In genomic region chr11:64331569-64332371, GRCh38 we compare ENCODE assay signal across 1 cellular context.
TF ChIP-seq lines count a peak whose summit lies in the region.

No MANE protein-coding gene starts in this region.

TF ChIP-seq in HepG2, 621 proteins besides CTCF, POLR2A, EP300 and RAD21 (continued from another document and continues in another):
- 0 out of 2 replicates have a peak, but pooled peaks have one; percentile 16 for TF ChIP-seq NCOA2 (CRISPR knock-in tag; IDR thresholded peaks at IDR 0.05)
- peak; percentile 64; the same call in 1 of the 2 replicates for TF ChIP-seq FOSL2 (CRISPR knock-in tag; IDR thresholded peaks at IDR 0.05)
- no peak for TF ChIP-seq MAFG (CRISPR knock-in tag; IDR thresholded peaks at IDR 0.05)
- TF ChIP-seq SETDB1 (CRISPR knock-in tag; IDR thresholded peaks at IDR 0.05; ENCODE audit: borderline replicate concordance): no peak
- no peak for TF ChIP-seq ZNF615 (CRISPR knock-in tag; IDR thresholded peaks at IDR 0.05; ENCODE audit: borderline replicate concordance)
- 0 out of 2 replicates have a peak, but pooled peaks have one; percentile 31 for TF ChIP-seq HDAC2 (CRISPR knock-in tag; IDR thresholded peaks at IDR 0.05)
- no peak for TF ChIP-seq ZNF3 (CRISPR knock-in tag; IDR thresholded peaks at IDR 0.05)
- no peak for TF ChIP-seq SIX1 (CRISPR knock-in tag; IDR thresholded peaks at IDR 0.05; ENCODE audit: borderline replicate concordance)
- no peak for TF ChIP-seq PITX1 (CRISPR knock-in tag; IDR thresholded peaks at IDR 0.05)
- TF ChIP-seq ZNF550 (CRISPR knock-in tag; IDR thresholded peaks at IDR 0.05; ENCODE audit: borderline replicate concordance): no peak
- TF ChIP-seq ATF7 (IDR thresholded peaks at IDR 0.05): 0 out of 2 replicates have a peak, but pooled peaks have one; percentile 19
- TF ChIP-seq ATF7 (CRISPR knock-in tag; IDR thresholded peaks at IDR 0.05): no peak
- no peak for TF ChIP-seq MAFF (IDR thresholded peaks at IDR 0.05; ENCODE audit: low read depth, low read length)
- 0 out of 2 replicates have a peak, but pooled peaks have one; percentile 39 for TF ChIP-seq GATAD2A (CRISPR knock-in tag; IDR thresholded peaks at IDR 0.05)
- TF ChIP-seq FOXC1 (CRISPR knock-in tag; IDR thresholded peaks at IDR 0.05; ENCODE audit: borderline replicate concordance): 0 out of 2 replicates have a peak, but pooled peaks have one; percentile 14
- TF ChIP-seq, protein P1, sequence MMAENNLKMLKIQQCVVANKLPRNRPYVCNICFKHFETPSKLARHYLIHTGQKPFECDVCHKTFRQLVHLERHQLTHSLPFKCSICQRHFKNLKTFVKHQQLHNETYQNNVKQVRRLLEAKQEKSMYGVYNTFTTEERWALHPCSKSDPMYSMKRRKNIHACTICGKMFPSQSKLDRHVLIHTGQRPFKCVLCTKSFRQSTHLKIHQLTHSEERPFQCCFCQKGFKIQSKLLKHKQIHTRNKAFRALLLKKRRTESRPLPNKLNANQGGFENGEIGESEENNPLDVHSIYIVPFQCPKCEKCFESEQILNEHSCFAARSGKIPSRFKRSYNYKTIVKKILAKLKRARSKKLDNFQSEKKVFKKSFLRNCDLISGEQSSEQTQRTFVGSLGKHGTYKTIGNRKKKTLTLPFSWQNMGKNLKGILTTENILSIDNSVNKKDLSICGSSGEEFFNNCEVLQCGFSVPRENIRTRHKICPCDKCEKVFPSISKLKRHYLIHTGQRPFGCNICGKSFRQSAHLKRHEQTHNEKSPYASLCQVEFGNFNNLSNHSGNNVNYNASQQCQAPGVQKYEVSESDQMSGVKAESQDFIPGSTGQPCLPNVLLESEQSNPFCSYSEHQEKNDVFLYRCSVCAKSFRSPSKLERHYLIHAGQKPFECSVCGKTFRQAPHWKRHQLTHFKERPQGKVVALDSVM (CRISPR knock-in tag; IDR thresholded peaks at IDR 0.05): no peak
- TF ChIP-seq BCL3 (CRISPR knock-in tag; IDR thresholded peaks at IDR 0.05): no peak
- 0 out of 2 replicates have a peak, but pooled peaks have one; percentile 49 for TF ChIP-seq ZNF225 (CRISPR knock-in tag; IDR thresholded peaks at IDR 0.05)
- TF ChIP-seq ZNF556 (CRISPR knock-in tag; IDR thresholded peaks at IDR 0.05; ENCODE audit: borderline replicate concordance): peak; percentile 42; the same call in 1 of the 2 replicates
- no peak for TF ChIP-seq ZSCAN25 (CRISPR knock-in tag; IDR thresholded peaks at IDR 0.05)
- TF ChIP-seq STAG1 (CRISPR knock-in tag; IDR thresholded peaks at IDR 0.05): peak; percentile 61
- no peak for TF ChIP-seq ZSCAN29 (CRISPR knock-in tag; conservative IDR thresholded peaks at IDR 0.05)
- TF ChIP-seq, protein P2, sequence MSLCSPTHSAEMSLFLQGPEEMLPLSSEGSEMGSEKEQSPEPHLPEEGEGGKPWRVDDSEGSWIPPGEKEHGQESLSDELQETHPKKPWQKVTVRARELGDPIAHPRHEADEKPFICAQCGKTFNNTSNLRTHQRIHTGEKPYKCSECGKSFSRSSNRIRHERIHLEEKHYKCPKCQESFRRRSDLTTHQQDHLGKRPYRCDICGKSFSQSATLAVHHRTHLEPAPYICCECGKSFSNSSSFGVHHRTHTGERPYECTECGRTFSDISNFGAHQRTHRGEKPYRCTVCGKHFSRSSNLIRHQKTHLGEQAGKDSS (CRISPR knock-in tag; IDR thresholded peaks at IDR 0.05; ENCODE audit: borderline replicate concordance, low read depth): 0 out of 2 replicates have a peak, but pooled peaks have one; percentile 50
- TF ChIP-seq, protein P3, sequence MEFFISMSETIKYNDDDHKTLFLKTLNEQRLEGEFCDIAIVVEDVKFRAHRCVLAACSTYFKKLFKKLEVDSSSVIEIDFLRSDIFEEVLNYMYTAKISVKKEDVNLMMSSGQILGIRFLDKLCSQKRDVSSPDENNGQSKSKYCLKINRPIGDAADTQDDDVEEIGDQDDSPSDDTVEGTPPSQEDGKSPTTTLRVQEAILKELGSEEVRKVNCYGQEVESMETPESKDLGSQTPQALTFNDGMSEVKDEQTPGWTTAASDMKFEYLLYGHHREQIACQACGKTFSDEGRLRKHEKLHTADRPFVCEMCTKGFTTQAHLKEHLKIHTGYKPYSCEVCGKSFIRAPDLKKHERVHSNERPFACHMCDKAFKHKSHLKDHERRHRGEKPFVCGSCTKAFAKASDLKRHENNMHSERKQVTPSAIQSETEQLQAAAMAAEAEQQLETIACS (CRISPR knock-in tag; IDR thresholded peaks at IDR 0.05): no peak
- TF ChIP-seq, protein P4, sequence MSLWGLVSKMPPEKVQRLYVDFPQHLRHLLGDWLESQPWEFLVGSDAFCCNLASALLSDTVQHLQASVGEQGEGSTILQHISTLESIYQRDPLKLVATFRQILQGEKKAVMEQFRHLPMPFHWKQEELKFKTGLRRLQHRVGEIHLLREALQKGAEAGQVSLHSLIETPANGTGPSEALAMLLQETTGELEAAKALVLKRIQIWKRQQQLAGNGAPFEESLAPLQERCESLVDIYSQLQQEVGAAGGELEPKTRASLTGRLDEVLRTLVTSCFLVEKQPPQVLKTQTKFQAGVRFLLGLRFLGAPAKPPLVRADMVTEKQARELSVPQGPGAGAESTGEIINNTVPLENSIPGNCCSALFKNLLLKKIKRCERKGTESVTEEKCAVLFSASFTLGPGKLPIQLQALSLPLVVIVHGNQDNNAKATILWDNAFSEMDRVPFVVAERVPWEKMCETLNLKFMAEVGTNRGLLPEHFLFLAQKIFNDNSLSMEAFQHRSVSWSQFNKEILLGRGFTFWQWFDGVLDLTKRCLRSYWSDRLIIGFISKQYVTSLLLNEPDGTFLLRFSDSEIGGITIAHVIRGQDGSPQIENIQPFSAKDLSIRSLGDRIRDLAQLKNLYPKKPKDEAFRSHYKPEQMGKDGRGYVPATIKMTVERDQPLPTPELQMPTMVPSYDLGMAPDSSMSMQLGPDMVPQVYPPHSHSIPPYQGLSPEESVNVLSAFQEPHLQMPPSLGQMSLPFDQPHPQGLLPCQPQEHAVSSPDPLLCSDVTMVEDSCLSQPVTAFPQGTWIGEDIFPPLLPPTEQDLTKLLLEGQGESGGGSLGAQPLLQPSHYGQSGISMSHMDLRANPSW (CRISPR knock-in tag; IDR thresholded peaks at IDR 0.05; ENCODE audit: borderline replicate concordance): no peak
- 0 out of 2 replicates have a peak, but pooled peaks have one; percentile 19 for TF ChIP-seq ATF3 (CRISPR knock-in tag; IDR thresholded peaks at IDR 0.05)
- TF ChIP-seq NFKBIZ (CRISPR knock-in tag; IDR thresholded peaks at IDR 0.05): no peak
- TF ChIP-seq CREBL2 (CRISPR knock-in tag; IDR thresholded peaks at IDR 0.05; ENCODE audit: borderline replicate concordance): no peak
- TF ChIP-seq SALL1 (CRISPR knock-in tag; IDR thresholded peaks at IDR 0.05): peak; percentile 35; the same call in 1 of the 2 replicates
- TF ChIP-seq MZF1 (CRISPR knock-in tag; IDR thresholded peaks at IDR 0.05; ENCODE audit: borderline replicate concordance): no peak
- TF ChIP-seq, protein P5, sequence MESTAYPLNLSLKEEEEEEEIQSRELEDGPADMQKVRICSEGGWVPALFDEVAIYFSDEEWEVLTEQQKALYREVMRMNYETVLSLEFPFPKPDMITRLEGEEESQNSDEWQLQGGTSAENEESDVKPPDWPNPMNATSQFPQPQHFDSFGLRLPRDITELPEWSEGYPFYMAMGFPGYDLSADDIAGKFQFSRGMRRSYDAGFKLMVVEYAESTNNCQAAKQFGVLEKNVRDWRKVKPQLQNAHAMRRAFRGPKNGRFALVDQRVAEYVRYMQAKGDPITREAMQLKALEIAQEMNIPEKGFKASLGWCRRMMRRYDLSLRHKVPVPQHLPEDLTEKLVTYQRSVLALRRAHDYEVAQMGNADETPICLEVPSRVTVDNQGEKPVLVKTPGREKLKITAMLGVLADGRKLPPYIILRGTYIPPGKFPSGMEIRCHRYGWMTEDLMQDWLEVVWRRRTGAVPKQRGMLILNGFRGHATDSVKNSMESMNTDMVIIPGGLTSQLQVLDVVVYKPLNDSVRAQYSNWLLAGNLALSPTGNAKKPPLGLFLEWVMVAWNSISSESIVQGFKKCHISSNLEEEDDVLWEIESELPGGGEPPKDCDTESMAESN (CRISPR knock-in tag; conservative IDR thresholded peaks at IDR 0.05): 0 out of 2 replicates have a peak, but pooled peaks have one; percentile 27
- 0 out of 2 replicates have a peak, but pooled peaks have one; percentile 38 for TF ChIP-seq ZNF335 (CRISPR knock-in tag; IDR thresholded peaks at IDR 0.05)
- 0 out of 2 replicates have a peak, but pooled peaks have one; percentile 32 for TF ChIP-seq NONO (IDR thresholded peaks at IDR 0.05)
- no peak for TF ChIP-seq NONO (CRISPR knock-in tag; conservative IDR thresholded peaks at IDR 0.05)
- TF ChIP-seq SOX13 (IDR thresholded peaks at IDR 0.05): no peak
- peak in 1 of 2 experiments; percentile 4; a peak in 1 of 4 replicates for TF ChIP-seq SOX13 (CRISPR knock-in tag; conservative IDR thresholded peaks at IDR 0.05 in 1 of 2, IDR thresholded peaks at IDR 0.05 in 1 of 2)
- TF ChIP-seq MAFK (conservative IDR thresholded peaks at IDR 0.05 in 1 of 2, IDR thresholded peaks at IDR 0.05 in 1 of 2; ENCODE audit: low read length in 2 of 2): 0 out of 4 replicates have a peak, but pooled peaks of 1 of the 2 experiments have one; percentile 14
- TF ChIP-seq ZNF136 (CRISPR knock-in tag; IDR thresholded peaks at IDR 0.05; ENCODE audit: low read depth): no peak
- TF ChIP-seq XRCC5 (optimal IDR thresholded peaks at IDR 0.05; ENCODE audit: low read length): peak; percentile 82
- 0 out of 2 replicates have a peak, but pooled peaks have one; percentile 23 for TF ChIP-seq BCL6 (CRISPR knock-in tag; IDR thresholded peaks at IDR 0.05)
- TF ChIP-seq, protein P6, sequence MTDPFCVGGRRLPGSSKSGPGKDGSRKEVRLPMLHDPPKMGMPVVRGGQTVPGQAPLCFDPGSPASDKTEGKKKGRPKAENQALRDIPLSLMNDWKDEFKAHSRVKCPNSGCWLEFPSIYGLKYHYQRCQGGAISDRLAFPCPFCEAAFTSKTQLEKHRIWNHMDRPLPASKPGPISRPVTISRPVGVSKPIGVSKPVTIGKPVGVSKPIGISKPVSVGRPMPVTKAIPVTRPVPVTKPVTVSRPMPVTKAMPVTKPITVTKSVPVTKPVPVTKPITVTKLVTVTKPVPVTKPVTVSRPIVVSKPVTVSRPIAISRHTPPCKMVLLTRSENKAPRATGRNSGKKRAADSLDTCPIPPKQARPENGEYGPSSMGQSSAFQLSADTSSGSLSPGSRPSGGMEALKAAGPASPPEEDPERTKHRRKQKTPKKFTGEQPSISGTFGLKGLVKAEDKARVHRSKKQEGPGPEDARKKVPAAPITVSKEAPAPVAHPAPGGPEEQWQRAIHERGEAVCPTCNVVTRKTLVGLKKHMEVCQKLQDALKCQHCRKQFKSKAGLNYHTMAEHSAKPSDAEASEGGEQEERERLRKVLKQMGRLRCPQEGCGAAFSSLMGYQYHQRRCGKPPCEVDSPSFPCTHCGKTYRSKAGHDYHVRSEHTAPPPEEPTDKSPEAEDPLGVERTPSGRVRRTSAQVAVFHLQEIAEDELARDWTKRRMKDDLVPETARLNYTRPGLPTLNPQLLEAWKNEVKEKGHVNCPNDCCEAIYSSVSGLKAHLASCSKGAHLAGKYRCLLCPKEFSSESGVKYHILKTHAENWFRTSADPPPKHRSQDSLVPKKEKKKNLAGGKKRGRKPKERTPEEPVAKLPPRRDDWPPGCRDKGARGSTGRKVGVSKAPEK (CRISPR knock-in tag; IDR thresholded peaks at IDR 0.05; ENCODE audit: borderline replicate concordance): no peak
- peak; percentile 41; the same call in 1 of the 2 replicates for TF ChIP-seq ZNF788 (CRISPR knock-in tag; IDR thresholded peaks at IDR 0.05; ENCODE audit: borderline replicate concordance)
- peak; percentile 53; the same call in 1 of the 2 replicates for TF ChIP-seq ZNF652 (CRISPR knock-in tag; IDR thresholded peaks at IDR 0.05; ENCODE audit: borderline replicate concordance, low read depth)
- TF ChIP-seq SMC3 (IDR thresholded peaks at IDR 0.05; ENCODE audit: low read length): peak; percentile 50
- no peak for TF ChIP-seq ZBTB20 (CRISPR knock-in tag; IDR thresholded peaks at IDR 0.05; ENCODE audit: borderline replicate concordance, low read depth)
- no peak for TF ChIP-seq CREB3 (CRISPR knock-in tag; IDR thresholded peaks at IDR 0.05)
- TF ChIP-seq ZNF792 (CRISPR knock-in tag; IDR thresholded peaks at IDR 0.05): no peak
- peak; percentile 51; the same call in 1 of the 2 replicates for TF ChIP-seq PATZ1 (CRISPR knock-in tag; IDR thresholded peaks at IDR 0.05)
- peak; percentile 40; the same call in 1 of the 2 replicates for TF ChIP-seq GABPB1 (CRISPR knock-in tag; IDR thresholded peaks at IDR 0.05)
- 0 out of 2 replicates have a peak, but pooled peaks have one; percentile 44 for TF ChIP-seq RXRA (CRISPR knock-in tag; IDR thresholded peaks at IDR 0.05)
- TF ChIP-seq ZFX (CRISPR knock-in tag; IDR thresholded peaks at IDR 0.05; ENCODE audit: low read depth): peak; percentile 42
- 0 out of 2 replicates have a peak, but pooled peaks have one; percentile 29 for TF ChIP-seq NBN (conservative IDR thresholded peaks at IDR 0.05)
